In the genomic region with DNA sequence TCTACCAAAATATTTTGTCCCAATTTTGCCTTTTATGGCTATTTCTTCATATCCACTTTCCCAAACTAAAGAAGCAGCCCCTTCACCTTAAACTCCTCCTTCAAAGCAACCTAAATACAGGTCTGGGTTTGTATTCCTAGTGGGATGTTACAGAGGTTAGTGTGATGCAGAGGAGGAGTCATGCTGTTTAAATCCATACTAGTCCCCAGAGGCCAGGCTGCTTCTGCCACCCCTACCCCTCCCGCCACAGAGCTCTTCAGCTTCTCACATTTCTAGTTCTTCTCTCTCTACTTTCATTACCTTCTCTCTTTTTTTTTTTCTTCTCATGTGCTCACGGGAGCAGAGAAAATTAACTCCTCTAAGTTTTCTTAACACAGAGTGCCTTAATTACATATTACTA, we compare ENCODE assay signal across 1 cellular context.
TF ChIP-seq lines count a peak whose summit lies in the region.

No MANE protein-coding gene starts in this region.

TF ChIP-seq in WTC11, 78 proteins besides CTCF, POLR2A, EP300 and RAD21 (continued from another document):
- TF ChIP-seq, protein P1, sequence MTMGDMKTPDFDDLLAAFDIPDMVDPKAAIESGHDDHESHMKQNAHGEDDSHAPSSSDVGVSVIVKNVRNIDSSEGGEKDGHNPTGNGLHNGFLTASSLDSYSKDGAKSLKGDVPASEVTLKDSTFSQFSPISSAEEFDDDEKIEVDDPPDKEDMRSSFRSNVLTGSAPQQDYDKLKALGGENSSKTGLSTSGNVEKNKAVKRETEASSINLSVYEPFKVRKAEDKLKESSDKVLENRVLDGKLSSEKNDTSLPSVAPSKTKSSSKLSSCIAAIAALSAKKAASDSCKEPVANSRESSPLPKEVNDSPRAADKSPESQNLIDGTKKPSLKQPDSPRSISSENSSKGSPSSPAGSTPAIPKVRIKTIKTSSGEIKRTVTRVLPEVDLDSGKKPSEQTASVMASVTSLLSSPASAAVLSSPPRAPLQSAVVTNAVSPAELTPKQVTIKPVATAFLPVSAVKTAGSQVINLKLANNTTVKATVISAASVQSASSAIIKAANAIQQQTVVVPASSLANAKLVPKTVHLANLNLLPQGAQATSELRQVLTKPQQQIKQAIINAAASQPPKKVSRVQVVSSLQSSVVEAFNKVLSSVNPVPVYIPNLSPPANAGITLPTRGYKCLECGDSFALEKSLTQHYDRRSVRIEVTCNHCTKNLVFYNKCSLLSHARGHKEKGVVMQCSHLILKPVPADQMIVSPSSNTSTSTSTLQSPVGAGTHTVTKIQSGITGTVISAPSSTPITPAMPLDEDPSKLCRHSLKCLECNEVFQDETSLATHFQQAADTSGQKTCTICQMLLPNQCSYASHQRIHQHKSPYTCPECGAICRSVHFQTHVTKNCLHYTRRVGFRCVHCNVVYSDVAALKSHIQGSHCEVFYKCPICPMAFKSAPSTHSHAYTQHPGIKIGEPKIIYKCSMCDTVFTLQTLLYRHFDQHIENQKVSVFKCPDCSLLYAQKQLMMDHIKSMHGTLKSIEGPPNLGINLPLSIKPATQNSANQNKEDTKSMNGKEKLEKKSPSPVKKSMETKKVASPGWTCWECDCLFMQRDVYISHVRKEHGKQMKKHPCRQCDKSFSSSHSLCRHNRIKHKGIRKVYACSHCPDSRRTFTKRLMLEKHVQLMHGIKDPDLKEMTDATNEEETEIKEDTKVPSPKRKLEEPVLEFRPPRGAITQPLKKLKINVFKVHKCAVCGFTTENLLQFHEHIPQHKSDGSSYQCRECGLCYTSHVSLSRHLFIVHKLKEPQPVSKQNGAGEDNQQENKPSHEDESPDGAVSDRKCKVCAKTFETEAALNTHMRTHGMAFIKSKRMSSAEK (CRISPR knock-in tag; IDR thresholded peaks at IDR 0.05; ENCODE audit: borderline replicate concordance): no peak
- TF ChIP-seq, protein P2, sequence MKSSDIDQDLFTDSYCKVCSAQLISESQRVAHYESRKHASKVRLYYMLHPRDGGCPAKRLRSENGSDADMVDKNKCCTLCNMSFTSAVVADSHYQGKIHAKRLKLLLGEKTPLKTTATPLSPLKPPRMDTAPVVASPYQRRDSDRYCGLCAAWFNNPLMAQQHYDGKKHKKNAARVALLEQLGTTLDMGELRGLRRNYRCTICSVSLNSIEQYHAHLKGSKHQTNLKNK (CRISPR knock-in tag; IDR thresholded peaks at IDR 0.05): no peak
- TF ChIP-seq, protein P3, sequence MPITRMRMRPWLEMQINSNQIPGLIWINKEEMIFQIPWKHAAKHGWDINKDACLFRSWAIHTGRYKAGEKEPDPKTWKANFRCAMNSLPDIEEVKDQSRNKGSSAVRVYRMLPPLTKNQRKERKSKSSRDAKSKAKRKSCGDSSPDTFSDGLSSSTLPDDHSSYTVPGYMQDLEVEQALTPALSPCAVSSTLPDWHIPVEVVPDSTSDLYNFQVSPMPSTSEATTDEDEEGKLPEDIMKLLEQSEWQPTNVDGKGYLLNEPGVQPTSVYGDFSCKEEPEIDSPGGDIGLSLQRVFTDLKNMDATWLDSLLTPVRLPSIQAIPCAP (CRISPR knock-in tag; IDR thresholded peaks at IDR 0.05): no peak
- TF ChIP-seq ZNF416 (CRISPR knock-in tag; IDR thresholded peaks at IDR 0.05) (no peak), SMAD3 (CRISPR knock-in tag; IDR thresholded peaks at IDR 0.05; ENCODE audit: borderline replicate concordance) (no peak), FOXP1 (CRISPR knock-in tag; IDR thresholded peaks at IDR 0.05; ENCODE audit: borderline replicate concordance) (no peak), ZNF423 (CRISPR knock-in tag; IDR thresholded peaks at IDR 0.05) (no peak), NR1H2 (CRISPR knock-in tag; IDR thresholded peaks at IDR 0.05) (no peak), SP1 (CRISPR knock-in tag; conservative IDR thresholded peaks at IDR 0.05) (no peak), ETV6 (CRISPR knock-in tag; IDR thresholded peaks at IDR 0.05) (no peak), NFE2L1 (CRISPR knock-in tag; IDR thresholded peaks at IDR 0.05) (no peak), EMX1 (CRISPR knock-in tag; IDR thresholded peaks at IDR 0.05) (no peak), JUN (CRISPR knock-in tag; IDR thresholded peaks at IDR 0.05) (no peak)
- TF ChIP-seq, protein P4, sequence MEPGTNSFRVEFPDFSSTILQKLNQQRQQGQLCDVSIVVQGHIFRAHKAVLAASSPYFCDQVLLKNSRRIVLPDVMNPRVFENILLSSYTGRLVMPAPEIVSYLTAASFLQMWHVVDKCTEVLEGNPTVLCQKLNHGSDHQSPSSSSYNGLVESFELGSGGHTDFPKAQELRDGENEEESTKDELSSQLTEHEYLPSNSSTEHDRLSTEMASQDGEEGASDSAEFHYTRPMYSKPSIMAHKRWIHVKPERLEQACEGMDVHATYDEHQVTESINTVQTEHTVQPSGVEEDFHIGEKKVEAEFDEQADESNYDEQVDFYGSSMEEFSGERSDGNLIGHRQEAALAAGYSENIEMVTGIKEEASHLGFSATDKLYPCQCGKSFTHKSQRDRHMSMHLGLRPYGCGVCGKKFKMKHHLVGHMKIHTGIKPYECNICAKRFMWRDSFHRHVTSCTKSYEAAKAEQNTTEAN (CRISPR knock-in tag; IDR thresholded peaks at IDR 0.05): no peak
- TF ChIP-seq, protein P5, sequence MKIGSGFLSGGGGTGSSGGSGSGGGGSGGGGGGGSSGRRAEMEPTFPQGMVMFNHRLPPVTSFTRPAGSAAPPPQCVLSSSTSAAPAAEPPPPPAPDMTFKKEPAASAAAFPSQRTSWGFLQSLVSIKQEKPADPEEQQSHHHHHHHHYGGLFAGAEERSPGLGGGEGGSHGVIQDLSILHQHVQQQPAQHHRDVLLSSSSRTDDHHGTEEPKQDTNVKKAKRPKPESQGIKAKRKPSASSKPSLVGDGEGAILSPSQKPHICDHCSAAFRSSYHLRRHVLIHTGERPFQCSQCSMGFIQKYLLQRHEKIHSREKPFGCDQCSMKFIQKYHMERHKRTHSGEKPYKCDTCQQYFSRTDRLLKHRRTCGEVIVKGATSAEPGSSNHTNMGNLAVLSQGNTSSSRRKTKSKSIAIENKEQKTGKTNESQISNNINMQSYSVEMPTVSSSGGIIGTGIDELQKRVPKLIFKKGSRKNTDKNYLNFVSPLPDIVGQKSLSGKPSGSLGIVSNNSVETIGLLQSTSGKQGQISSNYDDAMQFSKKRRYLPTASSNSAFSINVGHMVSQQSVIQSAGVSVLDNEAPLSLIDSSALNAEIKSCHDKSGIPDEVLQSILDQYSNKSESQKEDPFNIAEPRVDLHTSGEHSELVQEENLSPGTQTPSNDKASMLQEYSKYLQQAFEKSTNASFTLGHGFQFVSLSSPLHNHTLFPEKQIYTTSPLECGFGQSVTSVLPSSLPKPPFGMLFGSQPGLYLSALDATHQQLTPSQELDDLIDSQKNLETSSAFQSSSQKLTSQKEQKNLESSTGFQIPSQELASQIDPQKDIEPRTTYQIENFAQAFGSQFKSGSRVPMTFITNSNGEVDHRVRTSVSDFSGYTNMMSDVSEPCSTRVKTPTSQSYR (CRISPR knock-in tag; IDR thresholded peaks at IDR 0.05): no peak
